ENCODE assay signal across 8 cellular contexts in the genomic region with DNA sequence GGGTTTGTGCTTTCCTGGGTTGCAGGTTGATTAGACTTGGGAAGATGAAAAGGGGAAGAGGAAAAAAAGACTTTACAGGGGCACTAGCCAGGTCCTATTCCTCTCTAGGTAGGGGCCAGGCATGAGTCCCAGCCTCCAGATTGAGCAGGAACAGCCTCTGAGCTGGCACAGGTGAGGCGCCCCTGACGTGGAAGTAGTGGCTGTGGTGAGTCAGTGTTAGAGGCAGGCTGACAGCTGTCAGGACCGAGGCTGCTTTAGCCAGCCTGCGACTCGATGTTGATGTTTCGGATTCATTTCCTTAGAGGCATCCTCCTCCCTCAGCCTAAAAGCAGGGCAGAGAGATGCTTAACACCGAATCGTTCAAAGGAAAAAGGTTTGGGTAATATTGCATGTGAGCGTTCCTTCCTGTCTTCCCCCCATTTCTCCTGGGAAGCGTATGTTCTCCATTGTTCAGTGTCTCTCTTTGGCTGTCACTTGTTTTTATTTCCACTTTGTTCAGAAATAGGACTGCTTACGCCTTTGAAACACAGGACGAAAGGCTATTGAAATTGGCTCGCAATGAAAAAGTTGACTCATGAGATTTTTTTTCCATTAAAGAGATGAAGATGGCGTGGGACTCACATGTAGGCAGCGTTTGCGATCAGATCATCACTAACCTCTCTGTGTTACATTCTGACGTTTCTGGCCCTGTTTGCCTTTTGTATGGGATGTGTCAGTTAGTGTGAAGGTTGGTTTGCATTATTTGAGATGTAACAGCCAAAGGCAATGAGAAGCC. TPM values are rescaled to one million over a fixed set of nuclear protein-coding genes. Genes with fewer than 3 reads are reported as not detected.
DNase-seq lines count a peak whose midpoint lies in the region; ATAC-seq and TF ChIP-seq lines count a peak whose summit lies in the region.

No MANE protein-coding gene starts in this region.

- H3K27me3 ChIP-seq in BJ (ENCODE audit: control insufficient read depth, insufficient read depth, low read length) (no peaks in the 10 kb centered on the region), HAP-1 (ENCODE audit: low read depth) (no peaks in the 10 kb centered on the region), breast epithelium (no peaks in the 10 kb centered on the region), lung (ENCODE audit: control insufficient read depth, insufficient read depth) (no peaks in the 10 kb centered on the region)

- no peaks in the 10 kb centered on the region; the same call in 1 of the 2 replicates for H3K36me3 ChIP-seq in BJ (ENCODE audit: control insufficient read depth, insufficient read depth, low read length)
- no peaks in the 10 kb centered on the region for H3K36me3 ChIP-seq in HAP-1 (replicated peaks)
- no peaks in the 10 kb centered on the region for H3K36me3 ChIP-seq in breast epithelium
- no peaks in the 10 kb centered on the region for H3K36me3 ChIP-seq in lung (ENCODE audit: control insufficient read depth in 2 of 2, insufficient read depth in 2 of 2, low read length in 2 of 2)

- H3K27ac Mint-ChIP-seq in WTC11: no peak overlapping the region

- POLR2A ChIA-PET in BJ (lab: Charles Lee) (no interaction called here), WTC11 (lab: Charles Lee) (interaction anchor here (1.1 kb wide), 1 partner anchor 53 kb away, joined by 3 read pairs; no protein-coding TSS in a partner anchor)

- intact Hi-C loops in breast epithelium (cut with DNase I; ENCODE audit: low total_unique reads): no loop called here

- H3K27ac ChIP-seq in breast epithelium (peak overlapping the region; percentile 86 to 91), lung (ENCODE audit: low read depth in 1 of 2, low read length in 1 of 2) (peak overlapping the region in 1 of 2 donors; percentile 71)

- DNase-seq in BJ (ENCODE audit: low read depth) (no peak), HAP-1 (ENCODE audit: low spot score in 2 of 2) (peak in 1 of 2 experiments; percentile 36), WTC11 (ENCODE audit: low spot score) (no peak), breast epithelium (ENCODE audit: low spot score in 2 of 2) (peak in 1 of 2 donors; percentile 70), lung (ENCODE audit: low spot score) (no peak)
- peak; percentile 48 for DNase-seq in stimulated activated CD8-positive, alpha-beta memory T cell treated with anti-CD3 and anti-CD28 coated beads, Interleukin-12 subunit alpha, Interleukin-12 subunit beta, amount 100 ng/mL, for 4 hours (ENCODE audit: low read depth)

- 36 to 42% methylated on average over 17 of the region's 17 CpGs for WGBS in lung, 2 donors

- H3K4me1 Mint-ChIP-seq in WTC11: peaks cover 27% of the 10 kb centered on the region

- CTCF ChIA-PET in BJ (lab: Yijun Ruan, JAX) (interaction anchor here (1.0 to 1.9 kb wide), 4 partner anchors 17 to 58 kb away, joined by 3 to 6 read pairs (median 3); partner anchors contain the start of gene ZDHHC7), WTC11 (lab: Charles Lee) (interaction anchor here (0.9 to 3.0 kb wide), 12 partner anchors 9 to 326 kb away, joined by 3 to 26 read pairs (median 4); no protein-coding TSS in a partner anchor)

- ATAC-seq in WTC11 (peak; percentile 8; the same call in 1 of the 2 replicates), lung (ENCODE audit: insufficient read depth, low FRiP score) (peak; percentile 43), GM21529 (IDR thresholded peaks at IDR 0.05; ENCODE audit: unreplicated experiment) (no peak), HG03442 (IDR thresholded peaks at IDR 0.05; ENCODE audit: unreplicated experiment) (no peak)

- TF ChIP-seq CTCF in BJ (IDR thresholded peaks at IDR 0.05; ENCODE audit: insufficient read depth, low read depth, low read length) (no peak), WTC11 (IDR thresholded peaks at IDR 0.05) (no peak), breast epithelium (IDR thresholded peaks at IDR 0.05) (no peak), lung (IDR thresholded peaks at IDR 0.05; ENCODE audit: control extremely low read depth, extremely low read depth) (no peak)

- no peaks in the 10 kb centered on the region for H3K9me3 ChIP-seq in HAP-1
- no peaks in the 10 kb centered on the region for H3K9me3 ChIP-seq in breast epithelium
- no peaks in the 10 kb centered on the region for H3K9me3 ChIP-seq in lung (ENCODE audit: control insufficient read depth in 2 of 2, insufficient read depth in 1 of 2, low read length in 1 of 2)

- in situ Hi-C loops in HAP-1 (cut with MboI; ENCODE audit: low sequenced_read_pairs): no loop called here

- H3K9me3 Mint-ChIP-seq in WTC11: no peaks in the 10 kb centered on the region

- H3K36me3 Mint-ChIP-seq in WTC11: no peaks in the 10 kb centered on the region

- peaks cover 21% of the 10 kb centered on the region for H3K4me1 ChIP-seq in HAP-1
- H3K4me1 ChIP-seq in breast epithelium: peaks cover 7 to 17% of the 10 kb centered on the region in 2 donors
- peaks cover 0 to 11% of the 10 kb centered on the region in 2 donors for H3K4me1 ChIP-seq in lung (ENCODE audit: control insufficient read depth in 2 of 2, insufficient read depth in 2 of 2, low read length in 2 of 2)

- H3K4me3 ChIP-seq in BJ (ENCODE audit: low read depth, low read length) (peak overlapping the region; percentile 75), HAP-1 (peak overlapping the region; percentile 40), breast epithelium (peak overlapping the region; percentile 88 to 90 (median 88)), lung (peak overlapping the region; percentile 8)

- H3K4me3 Mint-ChIP-seq in WTC11: peak overlapping the region; percentile 75

- H3K27me3 Mint-ChIP-seq in WTC11 (ENCODE audit: low read depth): peaks cover 32% of the 10 kb centered on the region

- TF ChIP-seq POLR2A in breast epithelium (IDR thresholded peaks at IDR 0.05): no peak

TF ChIP-seq in WTC11, 78 proteins besides CTCF, POLR2A, EP300 and RAD21 (continues in another document):
- TF ChIP-seq, protein P1, sequence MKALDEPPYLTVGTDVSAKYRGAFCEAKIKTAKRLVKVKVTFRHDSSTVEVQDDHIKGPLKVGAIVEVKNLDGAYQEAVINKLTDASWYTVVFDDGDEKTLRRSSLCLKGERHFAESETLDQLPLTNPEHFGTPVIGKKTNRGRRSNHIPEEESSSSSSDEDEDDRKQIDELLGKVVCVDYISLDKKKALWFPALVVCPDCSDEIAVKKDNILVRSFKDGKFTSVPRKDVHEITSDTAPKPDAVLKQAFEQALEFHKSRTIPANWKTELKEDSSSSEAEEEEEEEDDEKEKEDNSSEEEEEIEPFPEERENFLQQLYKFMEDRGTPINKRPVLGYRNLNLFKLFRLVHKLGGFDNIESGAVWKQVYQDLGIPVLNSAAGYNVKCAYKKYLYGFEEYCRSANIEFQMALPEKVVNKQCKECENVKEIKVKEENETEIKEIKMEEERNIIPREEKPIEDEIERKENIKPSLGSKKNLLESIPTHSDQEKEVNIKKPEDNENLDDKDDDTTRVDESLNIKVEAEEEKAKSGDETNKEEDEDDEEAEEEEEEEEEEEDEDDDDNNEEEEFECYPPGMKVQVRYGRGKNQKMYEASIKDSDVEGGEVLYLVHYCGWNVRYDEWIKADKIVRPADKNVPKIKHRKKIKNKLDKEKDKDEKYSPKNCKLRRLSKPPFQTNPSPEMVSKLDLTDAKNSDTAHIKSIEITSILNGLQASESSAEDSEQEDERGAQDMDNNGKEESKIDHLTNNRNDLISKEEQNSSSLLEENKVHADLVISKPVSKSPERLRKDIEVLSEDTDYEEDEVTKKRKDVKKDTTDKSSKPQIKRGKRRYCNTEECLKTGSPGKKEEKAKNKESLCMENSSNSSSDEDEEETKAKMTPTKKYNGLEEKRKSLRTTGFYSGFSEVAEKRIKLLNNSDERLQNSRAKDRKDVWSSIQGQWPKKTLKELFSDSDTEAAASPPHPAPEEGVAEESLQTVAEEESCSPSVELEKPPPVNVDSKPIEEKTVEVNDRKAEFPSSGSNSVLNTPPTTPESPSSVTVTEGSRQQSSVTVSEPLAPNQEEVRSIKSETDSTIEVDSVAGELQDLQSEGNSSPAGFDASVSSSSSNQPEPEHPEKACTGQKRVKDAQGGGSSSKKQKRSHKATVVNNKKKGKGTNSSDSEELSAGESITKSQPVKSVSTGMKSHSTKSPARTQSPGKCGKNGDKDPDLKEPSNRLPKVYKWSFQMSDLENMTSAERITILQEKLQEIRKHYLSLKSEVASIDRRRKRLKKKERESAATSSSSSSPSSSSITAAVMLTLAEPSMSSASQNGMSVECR (CRISPR knock-in tag; IDR thresholded peaks at IDR 0.05; ENCODE audit: borderline replicate concordance): no peak
- no peak for TF ChIP-seq IRF2 (CRISPR knock-in tag; IDR thresholded peaks at IDR 0.05; ENCODE audit: borderline replicate concordance, low read depth)
- TF ChIP-seq ZNF317 (CRISPR knock-in tag; IDR thresholded peaks at IDR 0.05; ENCODE audit: borderline replicate concordance, low read depth): no peak
- TF ChIP-seq RELA (CRISPR knock-in tag; IDR thresholded peaks at IDR 0.05; ENCODE audit: borderline replicate concordance): no peak
- TF ChIP-seq PREB (CRISPR knock-in tag; IDR thresholded peaks at IDR 0.05; ENCODE audit: borderline replicate concordance): no peak
- TF ChIP-seq, protein P2, sequence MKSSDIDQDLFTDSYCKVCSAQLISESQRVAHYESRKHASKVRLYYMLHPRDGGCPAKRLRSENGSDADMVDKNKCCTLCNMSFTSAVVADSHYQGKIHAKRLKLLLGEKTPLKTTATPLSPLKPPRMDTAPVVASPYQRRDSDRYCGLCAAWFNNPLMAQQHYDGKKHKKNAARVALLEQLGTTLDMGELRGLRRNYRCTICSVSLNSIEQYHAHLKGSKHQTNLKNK (CRISPR knock-in tag; IDR thresholded peaks at IDR 0.05): no peak
- no peak for TF ChIP-seq HMGA2 (CRISPR knock-in tag; IDR thresholded peaks at IDR 0.05)

RNA-seq across cellular contexts. Expression of gene KIAA0513, which starts 1.2 kb away (rescaled TPM):
- polyA plus RNA-seq in BJ (2011; rRNA removed) (4.9 and 6.6 TPM in 2 replicates), lung (10 to 100 TPM; 10.4 to 11.2 TPM)
- 5.0 and 5.6 TPM in 2 replicates for polyA minus RNA-seq in BJ (2011; rRNA and poly(A)+ RNA removed)
- total RNA-seq in WTC11 (2021) (6.4 to 7.8 TPM (median 7.3 TPM) in 3 replicates), breast epithelium (10 to 100 TPM in 2 of 3 donors, 1 to 10 TPM in 1; 7.6 to 16.2 (median 10.8) TPM), lung (10 to 100 TPM; 12.8 to 23.5 TPM)

RNA-seq across cellular contexts. Expression of gene ZDHHC7, which starts 17.5 kb away (rescaled TPM):
- polyA plus RNA-seq in BJ (2011; rRNA removed) (77.0 and 111 TPM in 2 replicates), lung (10 to 100 TPM; 23.6 to 39.1 TPM)
- 62.9 and 67.3 TPM in 2 replicates for polyA minus RNA-seq in BJ (2011; rRNA and poly(A)+ RNA removed)
- total RNA-seq in WTC11 (2021) (35.7 to 38.7 TPM (median 38.1 TPM) in 3 replicates), breast epithelium (10 to 100 TPM; 38.7 to 69.6 (median 41.1) TPM), lung (10 to 100 TPM; 51.7 to 61.1 TPM)

Comparison
In these comparisons a context has a peak if more than half of its experiments do, and no peak if none do; other contexts are left out.
1. H3K4me3 ChIP-seq: peak in every context shown above with its lines; median percentile 88 in breast epithelium; 75 in BJ; 40 in HAP-1; 8 in lung.
2. ATAC-seq: peak in WTC11 (single experiment) and lung (single experiment); none in GM21529 (single experiment) and HG03442 (single experiment).